Comparison of ENCODE assay signal across 1 cellular context in the genomic region with DNA sequence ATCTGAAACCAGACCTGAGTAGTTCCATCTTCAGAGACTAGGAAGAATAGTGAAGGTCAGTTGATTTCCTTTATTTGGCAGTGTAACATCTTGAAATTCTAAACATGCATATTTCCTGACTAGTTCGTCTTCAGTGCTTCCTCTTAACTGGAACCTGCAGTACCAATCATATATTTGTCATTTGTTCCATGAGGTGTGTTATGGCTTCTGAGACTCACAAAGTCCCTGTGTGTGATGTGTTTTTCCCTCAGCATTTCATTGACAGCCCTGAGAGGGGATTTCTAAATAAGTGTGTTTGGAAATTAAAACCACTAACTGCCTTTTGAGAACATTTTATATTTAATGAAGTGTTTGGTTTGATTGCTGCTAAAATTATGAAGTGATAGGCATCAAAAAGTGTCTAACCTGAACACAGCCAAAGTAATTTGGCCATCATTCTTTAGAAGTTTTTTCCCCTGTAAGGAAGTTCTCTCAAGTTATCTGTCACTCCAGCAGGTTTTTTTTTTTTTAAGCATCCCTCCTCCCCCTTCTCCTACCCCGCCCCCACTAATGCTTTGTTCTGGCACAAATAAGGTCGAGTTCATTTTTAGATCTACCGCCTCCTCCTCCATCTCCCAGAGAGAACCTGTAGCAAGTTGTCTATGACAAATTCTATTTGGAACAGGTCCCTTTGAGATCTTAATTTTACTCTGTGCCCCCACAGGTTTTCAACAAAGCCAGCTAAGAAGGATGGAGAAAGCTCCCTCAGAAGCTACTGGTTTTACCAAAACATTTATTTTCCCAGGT.
TF ChIP-seq lines count a peak whose summit lies in the region.

No MANE protein-coding gene starts in this region.

TF ChIP-seq in HEK293, 187 proteins besides CTCF, POLR2A, EP300 and RAD21 (continued from another document):
- TF ChIP-seq, protein P1, sequence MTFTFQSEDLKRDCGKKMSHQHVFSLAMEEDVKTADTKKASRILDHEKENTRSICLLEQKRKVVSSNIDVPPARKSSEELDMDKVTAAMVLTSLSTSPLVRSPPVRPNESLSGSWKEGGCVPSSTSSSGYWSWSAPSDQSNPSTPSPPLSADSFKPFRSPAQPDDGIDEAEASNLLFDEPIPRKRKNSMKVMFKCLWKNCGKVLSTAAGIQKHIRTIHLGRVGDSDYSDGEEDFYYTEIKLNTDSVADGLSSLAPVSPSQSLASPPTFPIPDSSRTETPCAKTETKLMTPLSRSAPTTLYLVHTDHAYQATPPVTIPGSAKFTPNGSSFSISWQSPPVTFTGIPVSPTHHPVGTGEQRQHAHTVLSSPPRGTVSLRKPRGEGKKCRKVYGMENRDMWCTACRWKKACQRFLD (tag by site-specific recombination; IDR thresholded peaks at IDR 0.05): no peak
